29 cellular contexts compared by ENCODE assay signal in genomic region chr20:53133134-53133533, GRCh38.
"Had no signal": no experiment of that assay in that cellular context is flagged by ENCODE, and none has a peak within 500 bp of the region (broad histone marks: within the 10 kb centered on the region; RNA-seq: fewer than 3 reads in every experiment).

No MANE protein-coding gene starts in this region.

- H3K27me3 Mint-ChIP-seq: naive thymus-derived CD4-positive, alpha-beta T cell; stimulated activated memory B cell treated with anti-CD40 and anti-IgM and Interleukin-4, amounts not matched to agents 10 μg/mL and 1 μg/mL and 100 μg/mL, for 72 hours had no signal

- FAIRE-seq: colon, endothelial cell of umbilical vein, TTC549 had no signal

- H3K27ac ChIP-seq: ascending aorta, dorsolateral prefrontal cortex, hepatocyte, left ventricle myocardium inferior, neural progenitor cell, stomach, suprapubic skin had no signal

- H3K4me1 Mint-ChIP-seq: central memory CD8-positive, alpha-beta T cell; immature natural killer cell; stimulated activated memory B cell treated with anti-CD40 and anti-IgM and Interleukin-4, amounts not matched to agents 10 μg/mL and 1 μg/mL and 100 μg/mL, for 72 hours had no signal

- H3K9me3 ChIP-seq: ascending aorta, left ventricle myocardium inferior, stomach, suprapubic skin had no signal

- H3K4me3 Mint-ChIP-seq: activated T-cell treated with anti-CD3 and anti-CD28 coated beads, Interleukin-2, amount 50 U/mL, for 4 hours; central memory CD8-positive, alpha-beta T cell; effector memory CD8-positive, alpha-beta T cell; immature natural killer cell; neural progenitor cell; stimulated activated memory B cell treated with anti-CD40 and anti-IgM and Interleukin-4, amounts not matched to agents 10 μg/mL and 1 μg/mL and 100 μg/mL, for 72 hours had no signal

- H3K27ac Mint-ChIP-seq: effector memory CD8-positive, alpha-beta T cell; immature natural killer cell; neural progenitor cell; stimulated activated memory B cell treated with anti-CD40 and anti-IgM and Interleukin-4, amounts not matched to agents 10 μg/mL and 1 μg/mL and 100 μg/mL, for 72 hours had no signal

- H3K36me3 Mint-ChIP-seq: immature natural killer cell; neural progenitor cell; stimulated activated memory B cell treated with anti-CD40 and anti-IgM and Interleukin-4, amounts not matched to agents 10 μg/mL and 1 μg/mL and 100 μg/mL, for 72 hours had no signal

- H3K4me1 ChIP-seq: ascending aorta, left ventricle myocardium inferior, neural progenitor cell, stomach, suprapubic skin had no signal

- H3K9me3 Mint-ChIP-seq: activated naive CD4-positive, alpha-beta T cell treated with anti-CD3 and anti-CD28 coated beads, Interleukin-2, amount 50 U/mL, for 72 hours; activated T-cell treated with anti-CD3 and anti-CD28 coated beads, Interleukin-2, amount 50 U/mL, for 4 hours; central memory CD8-positive, alpha-beta T cell; effector memory CD8-positive, alpha-beta T cell; immature natural killer cell; naive thymus-derived CD4-positive, alpha-beta T cell; neural progenitor cell; stimulated activated memory B cell treated with anti-CD40 and anti-IgM and Interleukin-4, amounts not matched to agents 10 μg/mL and 1 μg/mL and 100 μg/mL, for 72 hours had no signal

- H3K36me3 ChIP-seq: ascending aorta, left ventricle myocardium inferior, neural progenitor cell, stomach, suprapubic skin had no signal

- DNase-seq: activated CD4-positive, alpha-beta T cell treated with anti-CD3 and anti-CD28 coated beads for 1 hour; activated CD4-positive, alpha-beta T cell treated with anti-CD3 and anti-CD28 coated beads, Interleukin-2, amount 50 U/mL, for 4 hours; activated CD8-positive, alpha-beta memory T cell treated with anti-CD3 and anti-CD28 coated beads for 24 hours; activated CD8-positive, alpha-beta memory T cell treated with anti-CD3 and anti-CD28 coated beads, Interleukin-2, amount 50 U/mL, for 4 hours; activated effector memory CD4-positive, alpha-beta T cell treated with Interleukin-2 at 50 U/mL for 16 hours; activated T-cell treated with anti-CD3 and anti-CD28 coated beads, Interleukin-2, amount 50 U/mL, for 4 hours; dorsolateral prefrontal cortex; effector memory CD8-positive, alpha-beta T cell; foreskin melanocyte; immature natural killer cell; left ventricle myocardium inferior; naive thymus-derived CD4-positive, alpha-beta T cell; posterior cingulate gyrus; stimulated activated CD4-positive, alpha-beta T cell treated with anti-CD3 and anti-CD28 coated beads, Interleukin-15, amount 100 ng/mL, for 24 hours; stomach; T-helper 1 cell; trophoblast cell had no signal

- H3K27me3 ChIP-seq: ascending aorta, hepatocyte, neural progenitor cell, stomach, suprapubic skin had no signal

- ATAC-seq: activated naive CD4-positive, alpha-beta T cell treated with anti-CD3 and anti-CD28 coated beads, Interleukin-2, amount 50 U/mL, for 72 hours; activated T-cell treated with anti-CD3 and anti-CD28 coated beads, Interleukin-2, amount 50 U/mL, for 4 hours; effector memory CD8-positive, alpha-beta T cell; esophagus mucosa; naive thymus-derived CD4-positive, alpha-beta T cell; stimulated activated memory B cell treated with anti-CD40 and anti-IgM and Interleukin-4, amounts not matched to agents 10 μg/mL and 1 μg/mL and 100 μg/mL, for 72 hours had no signal

- H3K4me3 ChIP-seq: ascending aorta, dorsolateral prefrontal cortex, hepatocyte, left ventricle myocardium inferior, neural progenitor cell, smooth muscle cell, stomach, suprapubic skin had no signal
